Comparison of ENCODE assay signal across 20 cellular contexts in genomic region chr22:19817561-19818263, GRCh38. TPM values are rescaled to one million over a fixed set of nuclear protein-coding genes. Genes with fewer than 3 reads are reported as not detected.
DNase-seq lines count a peak whose midpoint lies in the region; ATAC-seq and TF ChIP-seq lines count a peak whose summit lies in the region.
"Had no signal": no experiment of that assay in that cellular context is flagged by ENCODE, and none has a peak within 500 bp of the region (broad histone marks: within the 10 kb centered on the region; RNA-seq: fewer than 3 reads in every experiment).

No MANE protein-coding gene starts in this region.

- no peak overlapping the region for H3K27ac Mint-ChIP-seq in glutamatergic neuron (ENCODE audit: unreplicated experiment)
- H3K27ac Mint-ChIP-seq: CD4-positive, alpha-beta T cell had no signal

- H3K4me1 ChIP-seq in thymus (ENCODE audit: control insufficient read depth, insufficient read depth, low read length) (peaks cover 20% of the 10 kb centered on the region), uterus (no peaks in the 10 kb centered on the region)
- H3K4me1 ChIP-seq: sigmoid colon had no signal

- peak overlapping the region; percentile 64 for H3K27ac ChIP-seq in thymus (ENCODE audit: low read depth)
- H3K27ac ChIP-seq in uterus: no peak overlapping the region
- H3K27ac ChIP-seq: coronary artery, neutrophil, sigmoid colon, tibial artery had no signal

- H3K36me3 Mint-ChIP-seq in glutamatergic neuron (ENCODE audit: unreplicated experiment): peaks cover 3% of the 10 kb centered on the region

- H3K4me3 ChIP-seq in thymus (ENCODE audit: low read length): no peak overlapping the region
- no peak overlapping the region for H3K4me3 ChIP-seq in uterus
- H3K4me3 ChIP-seq: coronary artery, sigmoid colon, tibial artery had no signal

- H3K9me3 ChIP-seq in thymus (ENCODE audit: control insufficient read depth): no peaks in the 10 kb centered on the region
- no peaks in the 10 kb centered on the region for H3K9me3 ChIP-seq in uterus
- H3K9me3 ChIP-seq: neutrophil, sigmoid colon, tibial artery had no signal

- TF ChIP-seq POLR2A in uterus (IDR thresholded peaks at IDR 0.05): no peak

- ATAC-seq in HG02884 (IDR thresholded peaks at IDR 0.05; ENCODE audit: unreplicated experiment): no peak

- H3K36me3 ChIP-seq in thymus (ENCODE audit: control insufficient read depth, insufficient read depth) (peaks cover 14% of the 10 kb centered on the region), uterus (no peaks in the 10 kb centered on the region)
- H3K36me3 ChIP-seq: neutrophil had no signal

- 28% methylated on average over 16 of the region's 16 CpGs for WGBS in thymus

- peaks cover 12% of the 10 kb centered on the region for H3K27me3 Mint-ChIP-seq in glutamatergic neuron (ENCODE audit: unreplicated experiment)
- H3K27me3 Mint-ChIP-seq: CD4-positive, alpha-beta T cell; IgD-negative memory B cell had no signal

- DNase-seq in NCI-H748 (lab: John Stamatoyannopoulos, UW; ENCODE audit: unreplicated experiment) (peak; percentile 9), NCI-H748 treated with DMSO at 0.1 percent for 48 hours (lab: John Stamatoyannopoulos, UW) (no peak), NCI-H69 (lab: John Stamatoyannopoulos, UW) (peak; percentile 89), glutamatergic neuron (peak; percentile 14), uterus (no peak), NCI-H1092 (lab: John Stamatoyannopoulos, UW) (no peak)
- DNase-seq: activated naive CD4-positive, alpha-beta T cell treated with Interleukin-2 at 50 U/mL for 16 hours; erythroblast; midbrain; NCI-H82; sigmoid colon; stimulated activated CD4-positive, alpha-beta T cell treated with anti-CD3 and anti-CD28 coated beads, Interleukin-4, amount 100 ng/mL, for 1 hour had no signal

- intact Hi-C loops in uterus (cut with DNase I; ENCODE audit: low total_unique reads): no loop called here

- TF ChIP-seq CTCF in glutamatergic neuron (IDR thresholded peaks at IDR 0.05; ENCODE audit: partially characterized antibody, unreplicated experiment) (no peak), uterus (IDR thresholded peaks at IDR 0.05) (no peak)

- H3K4me1 Mint-ChIP-seq in glutamatergic neuron (ENCODE audit: low read depth, unreplicated experiment): peaks cover 6% of the 10 kb centered on the region
- H3K4me1 Mint-ChIP-seq: IgD-negative memory B cell had no signal

- H3K27me3 ChIP-seq in thymus (ENCODE audit: control insufficient read depth, insufficient read depth) (no peaks in the 10 kb centered on the region), uterus (no peaks in the 10 kb centered on the region)
- H3K27me3 ChIP-seq: neutrophil, sigmoid colon, tibial artery had no signal

- no peak overlapping the region for H3K4me3 Mint-ChIP-seq in glutamatergic neuron (ENCODE audit: unreplicated experiment)
- H3K4me3 Mint-ChIP-seq: CD4-positive, alpha-beta T cell had no signal

- H3K9me3 Mint-ChIP-seq in glutamatergic neuron (ENCODE audit: unreplicated experiment): peaks cover 6% of the 10 kb centered on the region
- H3K9me3 Mint-ChIP-seq: CD4-positive, alpha-beta T cell; IgD-negative memory B cell had no signal

RNA-seq across cellular contexts. Expression of gene GNB1L, which starts 37.0 kb away (rescaled TPM):
- total RNA-seq in glutamatergic neuron (ENCODE audit: unreplicated experiment) (5.0 TPM), uterus (10 to 100 TPM in 1 of 4 donors, 1 to 10 TPM in 2, under 1 TPM in 1; 0.59 to 12.2 (median 3.1) TPM)
- 11.2 TPM for polyA plus RNA-seq in thymus

RNA-seq across cellular contexts. Expression of gene RTL10, which starts 37.0 kb away (rescaled TPM):
- 12.1 TPM for total RNA-seq in glutamatergic neuron (ENCODE audit: unreplicated experiment)
- 20.8 TPM for polyA plus RNA-seq in thymus
- total RNA-seq in uterus: 10 to 100 TPM in 3 of 4 donors, 1 to 10 TPM in 1; 6.8 to 24.3 (median 17.7) TPM

RNA-seq across cellular contexts. Expression of gene TBX1, which starts 57.1 kb away (rescaled TPM):
- total RNA-seq in glutamatergic neuron (ENCODE audit: unreplicated experiment) (2.4 TPM), uterus (10 to 100 TPM in 2 of 4 donors, 1 to 10 TPM in 2; 1.0 to 23.2 (median 5.8) TPM)
- polyA plus RNA-seq in thymus: 0.96 TPM
- total RNA-seq: activated CD8-positive, alpha-beta memory T cell treated with anti-CD3 and anti-CD28 coated beads for 36 hours; CD4-positive, alpha-beta T cell had no signal
- polyA plus RNA-seq: IgD-negative memory B cell had no signal

Comparison
In these comparisons a context has a peak if more than half of its experiments do, and no peak if none do; other contexts are left out.
1. DNase-seq: peak in NCI-H748 (single experiment), NCI-H69 (single experiment) and glutamatergic neuron (single experiment); none in NCI-H748 treated with DMSO at 0.1 percent for 48 hours (single experiment), uterus (0 of 2) and NCI-H1092 (single experiment).